Comparison of ENCODE assay signal across 17 cellular contexts in the genomic region with DNA sequence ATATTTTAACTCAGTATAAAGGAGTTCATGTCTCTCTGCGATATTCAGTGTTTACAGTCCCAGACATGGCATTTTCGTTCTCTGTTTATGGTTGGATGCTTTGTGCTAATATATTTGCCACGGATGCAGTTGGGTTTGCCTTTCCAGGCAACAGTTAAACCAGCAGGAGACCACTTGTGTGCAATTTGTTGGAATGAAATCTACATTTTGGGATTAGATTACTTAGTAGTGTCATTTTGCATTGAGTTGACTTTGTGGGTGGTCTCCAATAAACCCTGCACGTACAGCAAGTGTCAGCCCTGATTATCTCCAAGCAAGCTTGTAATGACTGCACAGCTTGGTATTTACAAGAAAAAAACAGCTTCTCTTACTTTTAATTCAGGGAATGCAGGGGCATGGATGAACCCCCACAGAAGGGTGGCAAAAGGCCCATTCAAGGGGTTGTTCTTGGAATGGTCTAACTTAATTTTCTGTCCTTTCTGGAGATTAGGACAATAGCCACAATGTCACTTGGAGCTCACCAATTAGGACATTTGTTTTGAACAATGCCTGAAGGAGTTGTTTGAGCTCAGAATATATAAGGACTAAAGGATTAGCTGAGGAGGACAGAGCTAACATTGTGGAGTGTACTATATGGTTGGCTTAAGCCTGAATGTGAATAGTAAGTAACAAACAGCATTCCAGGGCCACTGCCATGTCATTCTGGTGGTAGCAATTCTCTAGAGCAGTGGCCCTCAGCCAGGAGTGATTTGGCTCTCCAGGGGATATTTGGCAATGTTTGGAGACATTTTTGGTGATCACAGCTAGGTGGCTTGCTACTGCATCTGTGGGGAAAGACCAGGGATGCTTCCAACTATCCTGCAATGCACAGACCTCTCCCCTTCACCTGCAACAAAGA.
"Had no signal": no experiment of that assay in that cellular context is flagged by ENCODE, and none has a peak within 500 bp of the region (broad histone marks: within the 10 kb centered on the region; RNA-seq: fewer than 3 reads in every experiment).

No MANE protein-coding gene starts in this region.

- ATAC-seq: body of pancreas; foreskin keratinocyte; naive thymus-derived CD4-positive, alpha-beta T cell; pancreas; stimulated activated memory B cell treated with anti-CD40 and anti-IgM and Interleukin-4, amounts not matched to agents 10 μg/mL and 1 μg/mL and 100 μg/mL, for 72 hours; upper lobe of right lung had no signal

- H3K36me3 Mint-ChIP-seq: activated naive CD8-positive, alpha-beta T cell treated with anti-CD3 and anti-CD28 coated beads for 36 hours; stimulated activated memory B cell treated with anti-CD40 and anti-IgM and Interleukin-4, amounts not matched to agents 10 μg/mL and 1 μg/mL and 100 μg/mL, for 72 hours had no signal

- DNase-seq: activated CD4-positive, alpha-beta T cell treated with anti-CD3 and anti-CD28 coated beads, Interleukin-2, amount 50 U/mL, for 4 hours; activated naive CD8-positive, alpha-beta T cell treated with anti-CD3 and anti-CD28 coated beads for 36 hours; amniotic stem cell; body of pancreas; caudate nucleus; dorsolateral prefrontal cortex; endodermal cell; foreskin keratinocyte; mesendoderm; naive thymus-derived CD4-positive, alpha-beta T cell; pancreas; sigmoid colon; spleen; stimulated activated CD4-positive, alpha-beta T cell treated with anti-CD3 and anti-CD28 coated beads, Interleukin-4, amount 100 ng/mL, for 4 hours; upper lobe of right lung had no signal

- H3K9me3 Mint-ChIP-seq: T-helper 2 cell treated with Interferon-gamma antibody and Interleukin-4, amounts not matched to agents 5 μg/mL and 100 μg/mL, for 36 hours had no signal

- H3K27ac Mint-ChIP-seq: activated naive CD8-positive, alpha-beta T cell treated with anti-CD3 and anti-CD28 coated beads for 36 hours; endodermal cell; naive thymus-derived CD4-positive, alpha-beta T cell; stimulated activated memory B cell treated with anti-CD40 and anti-IgM and Interleukin-4, amounts not matched to agents 10 μg/mL and 1 μg/mL and 100 μg/mL, for 72 hours; T-helper 2 cell treated with Interferon-gamma antibody and Interleukin-4, amounts not matched to agents 5 μg/mL and 100 μg/mL, for 36 hours had no signal

- H3K4me3 Mint-ChIP-seq: activated naive CD8-positive, alpha-beta T cell treated with anti-CD3 and anti-CD28 coated beads for 36 hours; endodermal cell; naive thymus-derived CD4-positive, alpha-beta T cell; stimulated activated memory B cell treated with anti-CD40 and anti-IgM and Interleukin-4, amounts not matched to agents 10 μg/mL and 1 μg/mL and 100 μg/mL, for 72 hours; T-helper 2 cell treated with Interferon-gamma antibody and Interleukin-4, amounts not matched to agents 5 μg/mL and 100 μg/mL, for 36 hours had no signal

- H3K27me3 Mint-ChIP-seq: stimulated activated memory B cell treated with anti-CD40 and anti-IgM and Interleukin-4, amounts not matched to agents 10 μg/mL and 1 μg/mL and 100 μg/mL, for 72 hours had no signal

- H3K4me1 Mint-ChIP-seq: activated naive CD8-positive, alpha-beta T cell treated with anti-CD3 and anti-CD28 coated beads for 36 hours; endodermal cell; naive thymus-derived CD4-positive, alpha-beta T cell; stimulated activated memory B cell treated with anti-CD40 and anti-IgM and Interleukin-4, amounts not matched to agents 10 μg/mL and 1 μg/mL and 100 μg/mL, for 72 hours had no signal
